ENCODE assay signal across 10 cellular contexts in genomic region chr3:58628823-58629562, GRCh38. TPM values are rescaled to one million over a fixed set of nuclear protein-coding genes. Genes with fewer than 3 reads are reported as not detected.
DNase-seq lines count a peak whose midpoint lies in the region; ATAC-seq and TF ChIP-seq lines count a peak whose summit lies in the region.
"Had no signal": no experiment of that assay in that cellular context is flagged by ENCODE, and none has a peak within 500 bp of the region (broad histone marks: within the 10 kb centered on the region; RNA-seq: fewer than 3 reads in every experiment).

No MANE protein-coding gene starts in this region.

- no peaks in the 10 kb centered on the region for H3K36me3 ChIP-seq in SK-N-MC (ENCODE audit: insufficient read depth, low read length)
- H3K36me3 ChIP-seq in rectal smooth muscle tissue (ENCODE audit: control insufficient read depth, insufficient read depth, low read length): no peaks in the 10 kb centered on the region
- no peaks in the 10 kb centered on the region for H3K36me3 ChIP-seq in GM23338 (ENCODE audit: insufficient read depth)

- no peaks in the 10 kb centered on the region for H3K9me2 ChIP-seq in GM23338 (ENCODE audit: insufficient read depth)

- no peak overlapping the region for H3K4me3 Mint-ChIP-seq in T-helper 2 cell treated with Interferon-gamma antibody and Interleukin-4, amounts not matched to agents 5 μg/mL and 100 μg/mL, for 36 hours
- no peak overlapping the region for H3K4me3 Mint-ChIP-seq in GM23338

- no peaks in the 10 kb centered on the region for H3K79me2 ChIP-seq in GM23338 (replicated peaks; ENCODE audit: insufficient read depth)

- peak overlapping the region; percentile 76 for H3K27ac ChIP-seq in SK-N-MC
- H3K27ac ChIP-seq in rectal smooth muscle tissue (ENCODE audit: low read depth, low read length): no peak overlapping the region
- H3K27ac ChIP-seq in GM23338 (ENCODE audit: low read depth): no peak overlapping the region

- no peak overlapping the region for H2AFZ ChIP-seq in GM23338

- H3K4me1 Mint-ChIP-seq in T-helper 2 cell treated with Interferon-gamma antibody and Interleukin-4, amounts not matched to agents 5 μg/mL and 100 μg/mL, for 36 hours (ENCODE audit: low read depth): peaks cover 4% of the 10 kb centered on the region
- peaks cover 2% of the 10 kb centered on the region; the same call in 1 of the 3 replicates for H3K4me1 Mint-ChIP-seq in GM23338

- peak overlapping the region; percentile 36 for H3K4me3 ChIP-seq in SK-N-MC
- H3K4me3 ChIP-seq in fibroblast of villous mesenchyme (ENCODE audit: low read depth, low read length): no peak overlapping the region
- peak overlapping the region; percentile 42 for H3K4me3 ChIP-seq in rectal smooth muscle tissue (ENCODE audit: low read length)
- no peak overlapping the region for H3K4me3 ChIP-seq in GM23338

- DNase-seq in EH (ENCODE audit: low read depth) (peak; percentile 98), SK-N-MC (ENCODE audit: low read depth, low spot score) (peak; percentile 52), fibroblast of villous mesenchyme (ENCODE audit: low read depth) (peak; percentile 80), D341Med (ENCODE audit: low spot score) (no peak), GM23338 (ENCODE audit: low spot score) (no peak)
- no peak for DNase-seq in T-helper 2 cell treated with Interferon-gamma antibody and Interleukin-4, amounts not matched to agents 5 μg/mL and 100 μg/mL, for 36 hours (ENCODE audit: low spot score)
- no peak for DNase-seq in activated naive CD4-positive, alpha-beta T cell treated with anti-CD3 and anti-CD28 coated beads, Interleukin-2, amount 50 U/mL, for 72 hours (ENCODE audit: low spot score in 2 of 2)
- DNase-seq: DMS79 treated with DMSO at 0.1 percent for 48 hours had no signal

- no peaks in the 10 kb centered on the region for H3K9me3 Mint-ChIP-seq in T-helper 2 cell treated with Interferon-gamma antibody and Interleukin-4, amounts not matched to agents 5 μg/mL and 100 μg/mL, for 36 hours
- H3K9me3 Mint-ChIP-seq in GM23338: no peaks in the 10 kb centered on the region; the same call in 2 of the 3 replicates
- no peaks in the 10 kb centered on the region for H3K9me3 Mint-ChIP-seq in activated naive CD4-positive, alpha-beta T cell treated with anti-CD3 and anti-CD28 coated beads, Interleukin-2, amount 50 U/mL, for 72 hours

- no peak overlapping the region for H3K27ac Mint-ChIP-seq in T-helper 2 cell treated with Interferon-gamma antibody and Interleukin-4, amounts not matched to agents 5 μg/mL and 100 μg/mL, for 36 hours
- H3K27ac Mint-ChIP-seq in GM23338: no peak overlapping the region
- H3K27ac Mint-ChIP-seq in activated naive CD4-positive, alpha-beta T cell treated with anti-CD3 and anti-CD28 coated beads, Interleukin-2, amount 50 U/mL, for 72 hours: no peak overlapping the region

- no peaks in the 10 kb centered on the region for H3K36me3 Mint-ChIP-seq in T-helper 2 cell treated with Interferon-gamma antibody and Interleukin-4, amounts not matched to agents 5 μg/mL and 100 μg/mL, for 36 hours (ENCODE audit: low read depth)
- H3K36me3 Mint-ChIP-seq in GM23338 (ENCODE audit: low read depth): no peaks in the 10 kb centered on the region
- no peaks in the 10 kb centered on the region for H3K36me3 Mint-ChIP-seq in activated naive CD4-positive, alpha-beta T cell treated with anti-CD3 and anti-CD28 coated beads, Interleukin-2, amount 50 U/mL, for 72 hours

- no peak overlapping the region for H3K4me2 ChIP-seq in GM23338

- no peaks in the 10 kb centered on the region for H3F3A ChIP-seq in GM23338 (replicated peaks; ENCODE audit: low read depth)

- H3K4me1 ChIP-seq in rectal smooth muscle tissue (ENCODE audit: control insufficient read depth, insufficient read depth, low read length): peaks cover 2% of the 10 kb centered on the region
- no peaks in the 10 kb centered on the region for H3K4me1 ChIP-seq in GM23338 (ENCODE audit: insufficient read depth)

- no peaks in the 10 kb centered on the region for H4K20me1 ChIP-seq in GM23338 (replicated peaks; ENCODE audit: insufficient read depth)

- H3K9me3 ChIP-seq in SK-N-MC (ENCODE audit: low read depth, low read length): no peaks in the 10 kb centered on the region

- peaks cover 2% of the 10 kb centered on the region for H3K27me3 Mint-ChIP-seq in T-helper 2 cell treated with Interferon-gamma antibody and Interleukin-4, amounts not matched to agents 5 μg/mL and 100 μg/mL, for 36 hours (ENCODE audit: low read depth)
- H3K27me3 Mint-ChIP-seq in GM23338 (ENCODE audit: insufficient read depth, low read depth, poor library complexity): peaks cover 14% of the 10 kb centered on the region

- H3K27me3 ChIP-seq in rectal smooth muscle tissue (ENCODE audit: control insufficient read depth, insufficient read depth, low read length) (no peaks in the 10 kb centered on the region), GM23338 (ENCODE audit: insufficient read depth) (no peaks in the 10 kb centered on the region)

- H3K9ac ChIP-seq in SK-N-MC (ENCODE audit: insufficient read length) (no peak overlapping the region), rectal smooth muscle tissue (ENCODE audit: low read length) (no peak overlapping the region)

- TF ChIP-seq CTCF in fibroblast of villous mesenchyme (IDR thresholded peaks at IDR 0.05; ENCODE audit: insufficient read depth, low read depth, low read length) (no peak), GM23338 (conservative IDR thresholded peaks at IDR 0.05; ENCODE audit: low read depth in 2 of 2) (no peak)

- no peak for ATAC-seq in GM23338
- no peak for ATAC-seq in activated naive CD4-positive, alpha-beta T cell treated with anti-CD3 and anti-CD28 coated beads, Interleukin-2, amount 50 U/mL, for 72 hours

TF ChIP-seq in GM23338, 12 proteins besides CTCF, POLR2A, EP300 and RAD21 (continues in another document):
- no peak for TF ChIP-seq NANOG (IDR thresholded peaks at IDR 0.05; ENCODE audit: borderline replicate concordance)
- TF ChIP-seq JUNB (IDR thresholded peaks at IDR 0.05; ENCODE audit: unreplicated experiment): no peak

RNA-seq across cellular contexts. Expression of gene FAM3D, which starts 37.6 kb away (rescaled TPM):
- not detected in 2 replicates for total RNA-seq in fibroblast of villous mesenchyme
- total RNA-seq in GM23338 (2014; rRNA removed; shearing (Covaris generic)): not detected in 2 replicates
- 0.26 TPM in 1 of 2 replicates, not detected in the other for polyA plus RNA-seq in GM23338 (2016; fragmentation: Nextera tagmentation; extraction: Ambion mirVana)
- not detected for total RNA-seq in activated naive CD4-positive, alpha-beta T cell treated with anti-CD3 and anti-CD28 coated beads, Interleukin-2, amount 50 U/mL, for 72 hours
- polyA plus RNA-seq: neural cell had no signal

RNA-seq across cellular contexts. Expression of gene FAM107A, which starts 51.8 kb away (rescaled TPM):
- not detected in 2 replicates for total RNA-seq in fibroblast of villous mesenchyme
- total RNA-seq in GM23338 (2014; rRNA removed; shearing (Covaris generic)): 0.89 and 1.0 TPM in 2 replicates
- 0.61 and 1.1 TPM in 2 replicates for polyA plus RNA-seq in GM23338 (2016; fragmentation: Nextera tagmentation; extraction: Ambion mirVana)
- not detected for total RNA-seq in activated naive CD4-positive, alpha-beta T cell treated with anti-CD3 and anti-CD28 coated beads, Interleukin-2, amount 50 U/mL, for 72 hours

Comparison
In these comparisons a context has a peak if more than half of its experiments do, and no peak if none do; other contexts are left out.
1. DNase-seq: peak in EH (single experiment), SK-N-MC (single experiment) and fibroblast of villous mesenchyme (single experiment); none in T-helper 2 cell treated with Interferon-gamma antibody and Interleukin-4, amounts not matched to agents 5 μg/mL and 100 μg/mL, for 36 hours (single experiment), D341Med (single experiment), GM23338 (single experiment) and activated naive CD4-positive, alpha-beta T cell treated with anti-CD3 and anti-CD28 coated beads, Interleukin-2, amount 50 U/mL, for 72 hours (0 of 2).
2. H3K4me3 ChIP-seq: peak in SK-N-MC (single experiment) and rectal smooth muscle tissue (single experiment); none in fibroblast of villous mesenchyme (single experiment) and GM23338 (single experiment).